14 cellular contexts compared by ENCODE assay signal in the genomic region with DNA sequence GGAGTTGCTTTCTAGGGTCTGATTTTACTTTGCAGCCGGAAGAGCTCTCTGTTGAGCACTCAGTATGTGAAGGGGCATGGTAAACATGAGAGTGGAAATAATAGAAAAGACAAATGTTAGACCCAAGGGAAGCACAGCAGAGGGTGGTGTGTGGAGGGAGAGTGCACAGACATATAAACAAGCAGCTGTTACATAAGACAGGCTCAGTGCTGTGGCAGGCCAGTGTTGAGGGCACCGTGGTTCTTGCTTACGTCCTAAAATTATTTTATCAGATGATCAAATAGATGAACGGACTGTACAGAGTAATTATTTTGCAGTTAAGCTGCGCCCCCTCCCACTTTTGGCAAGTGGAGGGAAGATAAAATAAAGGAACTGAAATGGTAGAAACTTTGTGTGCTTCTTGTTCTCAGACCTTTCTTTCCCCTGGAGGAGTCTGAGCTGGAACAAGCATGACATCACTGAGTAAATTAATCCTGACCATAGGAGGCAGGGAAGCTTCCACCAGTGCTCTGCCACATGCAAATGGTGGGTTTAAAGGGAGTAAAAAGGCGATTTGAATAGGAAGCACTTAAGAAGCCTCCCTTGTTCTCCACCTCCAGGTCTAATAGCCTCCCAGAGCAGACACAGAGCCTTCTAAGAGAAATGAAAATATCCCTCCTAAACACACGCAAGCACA.
DNase-seq lines count a peak whose midpoint lies in the region; ATAC-seq and TF ChIP-seq lines count a peak whose summit lies in the region.
"Had no signal": no experiment of that assay in that cellular context is flagged by ENCODE, and none has a peak within 500 bp of the region (broad histone marks: within the 10 kb centered on the region; RNA-seq: fewer than 3 reads in every experiment).

No MANE protein-coding gene starts in this region.

- no peak overlapping the region for H3K27ac Mint-ChIP-seq in effector memory CD8-positive, alpha-beta T cell
- H3K27ac Mint-ChIP-seq: activated CD4-positive, alpha-beta memory T cell treated with anti-CD3 and anti-CD28 coated beads for 36 hours; activated naive CD8-positive, alpha-beta T cell treated with anti-CD3 and anti-CD28 coated beads, Interleukin-2, amount 50 U/mL, for 24 hours had no signal

- 52 to 55% methylated on average over 6 of the region's 7 CpGs for WGBS in ectodermal cell, 2 experiments

- no peaks in the 10 kb centered on the region for H3K36me3 ChIP-seq in right atrium auricular region
- no peaks in the 10 kb centered on the region for H3K36me3 ChIP-seq in ectodermal cell (ENCODE audit: control insufficient read depth, insufficient read depth, low read length)

- DNase-seq in Right ventricle myocardium inferior (ENCODE audit: missing footprints), result no peak
- no peak for DNase-seq in right atrium auricular region (ENCODE audit: low spot score)
- DNase-seq in myocyte (ENCODE audit: low read depth), result peak; percentile 45
- no peak for DNase-seq in SIG-M5 treated with dmso at 0.1 percent for 504 hours (lab: John Stamatoyannopoulos, UW; ENCODE audit: unreplicated experiment)
- no peak for DNase-seq in GM13976 (ENCODE audit: low spot score)
- DNase-seq in effector memory CD8-positive, alpha-beta T cell, result no peak
- DNase-seq: activated CD4-positive, alpha-beta memory T cell treated with anti-CD3 and anti-CD28 coated beads for 36 hours; activated naive CD8-positive, alpha-beta T cell treated with anti-CD3 and anti-CD28 coated beads, Interleukin-2, amount 50 U/mL, for 24 hours; kidney glomerular epithelial cell; NCI-H187 treated with DMSO at 0.1 percent for 48 hours; small intestine; SW 1271 had no signal

- H3K4me1 Mint-ChIP-seq in effector memory CD8-positive, alpha-beta T cell (ENCODE audit: low read depth in 2 of 2), result no peaks in the 10 kb centered on the region
- H3K4me1 Mint-ChIP-seq: activated naive CD8-positive, alpha-beta T cell treated with anti-CD3 and anti-CD28 coated beads, Interleukin-2, amount 50 U/mL, for 24 hours had no signal

- peak overlapping the region in 1 of 2 donors; percentile 48 for H3K27ac ChIP-seq in right atrium auricular region
- peak overlapping the region; percentile 61 for H3K27ac ChIP-seq in ectodermal cell (ENCODE audit: insufficient read depth, low read depth, low read length, poor library complexity, severe bottlenecking)

- H3K27me3 ChIP-seq in right atrium auricular region, result no peaks in the 10 kb centered on the region
- H3K27me3 ChIP-seq in ectodermal cell (ENCODE audit: control insufficient read depth, insufficient read depth, low read length, poor library complexity, severe bottlenecking), result no peaks in the 10 kb centered on the region

- no peak overlapping the region for H3K4me3 Mint-ChIP-seq in effector memory CD8-positive, alpha-beta T cell
- H3K4me3 Mint-ChIP-seq: activated CD4-positive, alpha-beta memory T cell treated with anti-CD3 and anti-CD28 coated beads for 36 hours; activated naive CD8-positive, alpha-beta T cell treated with anti-CD3 and anti-CD28 coated beads, Interleukin-2, amount 50 U/mL, for 24 hours had no signal

- peaks cover 24 to 31% of the 10 kb centered on the region in 2 donors for H3K27me3 Mint-ChIP-seq in effector memory CD8-positive, alpha-beta T cell
- H3K27me3 Mint-ChIP-seq: activated CD4-positive, alpha-beta memory T cell treated with anti-CD3 and anti-CD28 coated beads for 36 hours had no signal

- intact Hi-C loops in Right ventricle myocardium inferior (cut with DNase I), result no loop called here

- H3K9me3 ChIP-seq in right atrium auricular region (no peaks in the 10 kb centered on the region), ectodermal cell (ENCODE audit: control insufficient read depth, low read length) (no peaks in the 10 kb centered on the region)

- H3K9me3 Mint-ChIP-seq in effector memory CD8-positive, alpha-beta T cell, result no peaks in the 10 kb centered on the region
- H3K9me3 Mint-ChIP-seq: activated CD4-positive, alpha-beta memory T cell treated with anti-CD3 and anti-CD28 coated beads for 36 hours; activated naive CD8-positive, alpha-beta T cell treated with anti-CD3 and anti-CD28 coated beads, Interleukin-2, amount 50 U/mL, for 24 hours had no signal

- H3K4me3 ChIP-seq in right atrium auricular region, result peak overlapping the region in 1 of 2 donors; percentile 15
- no peak overlapping the region for H3K4me3 ChIP-seq in ectodermal cell (ENCODE audit: insufficient read depth, low read depth, low read length)

- ATAC-seq in Right ventricle myocardium inferior (peak; percentile 93), HG03521 (IDR thresholded peaks at IDR 0.05; ENCODE audit: unreplicated experiment) (no peak)
- ATAC-seq in effector memory CD8-positive, alpha-beta T cell (replicated peaks), result no peak
- ATAC-seq: activated naive CD8-positive, alpha-beta T cell treated with anti-CD3 and anti-CD28 coated beads, Interleukin-2, amount 50 U/mL, for 24 hours had no signal

- H3K36me3 Mint-ChIP-seq in effector memory CD8-positive, alpha-beta T cell (ENCODE audit: insufficient read depth), result no peaks in the 10 kb centered on the region
- H3K36me3 Mint-ChIP-seq: activated CD4-positive, alpha-beta memory T cell treated with anti-CD3 and anti-CD28 coated beads for 36 hours had no signal

- no peak for TF ChIP-seq CTCF in right atrium auricular region (IDR thresholded peaks at IDR 0.05)
- no peak for TF ChIP-seq CTCF in GM13976 (IDR thresholded peaks at IDR 0.05; ENCODE audit: borderline replicate concordance, control extremely low read depth, extremely low read depth, insufficient read depth, missing control alignments)

- no peaks in the 10 kb centered on the region for H3K4me1 ChIP-seq in right atrium auricular region
- peaks cover 9% of the 10 kb centered on the region for H3K4me1 ChIP-seq in ectodermal cell (ENCODE audit: control insufficient read depth, insufficient read depth, low read length)

- in situ Hi-C loops in GM13976 (cut with MboI; ENCODE audit: low sequenced_read_pairs, unreplicated experiment), result no loop called here
